In the genomic region with DNA sequence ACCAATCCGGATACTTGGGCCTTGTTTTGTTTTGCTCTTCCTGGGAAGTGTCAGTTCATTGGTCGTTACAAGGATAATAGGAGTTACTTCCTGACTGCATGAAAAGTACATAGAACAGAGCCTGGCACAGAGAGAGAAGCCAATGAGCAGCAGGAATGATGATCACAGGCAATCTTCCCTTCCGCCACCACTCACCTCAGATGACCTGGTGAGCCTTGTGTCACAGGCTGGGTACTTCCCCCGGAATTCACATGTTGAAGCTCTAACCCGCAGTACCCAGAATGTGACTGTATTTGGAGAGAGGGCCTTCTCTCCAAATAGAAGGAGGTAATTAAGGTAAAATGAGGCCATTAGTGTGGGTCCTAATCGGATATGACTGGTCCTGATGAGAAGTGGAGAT, we compare ENCODE assay signal across 1 cellular context.
TF ChIP-seq lines count a peak whose summit lies in the region.

No MANE protein-coding gene starts in this region.

TF ChIP-seq in GM12878, 131 proteins besides CTCF, POLR2A, EP300 and RAD21 (continued from another document):
- TF ChIP-seq, protein P1, sequence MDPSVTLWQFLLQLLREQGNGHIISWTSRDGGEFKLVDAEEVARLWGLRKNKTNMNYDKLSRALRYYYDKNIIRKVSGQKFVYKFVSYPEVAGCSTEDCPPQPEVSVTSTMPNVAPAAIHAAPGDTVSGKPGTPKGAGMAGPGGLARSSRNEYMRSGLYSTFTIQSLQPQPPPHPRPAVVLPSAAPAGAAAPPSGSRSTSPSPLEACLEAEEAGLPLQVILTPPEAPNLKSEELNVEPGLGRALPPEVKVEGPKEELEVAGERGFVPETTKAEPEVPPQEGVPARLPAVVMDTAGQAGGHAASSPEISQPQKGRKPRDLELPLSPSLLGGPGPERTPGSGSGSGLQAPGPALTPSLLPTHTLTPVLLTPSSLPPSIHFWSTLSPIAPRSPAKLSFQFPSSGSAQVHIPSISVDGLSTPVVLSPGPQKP (IDR thresholded peaks at IDR 0.05; ENCODE audit: low read depth, low read length): no peak
- TF ChIP-seq, protein P2, sequence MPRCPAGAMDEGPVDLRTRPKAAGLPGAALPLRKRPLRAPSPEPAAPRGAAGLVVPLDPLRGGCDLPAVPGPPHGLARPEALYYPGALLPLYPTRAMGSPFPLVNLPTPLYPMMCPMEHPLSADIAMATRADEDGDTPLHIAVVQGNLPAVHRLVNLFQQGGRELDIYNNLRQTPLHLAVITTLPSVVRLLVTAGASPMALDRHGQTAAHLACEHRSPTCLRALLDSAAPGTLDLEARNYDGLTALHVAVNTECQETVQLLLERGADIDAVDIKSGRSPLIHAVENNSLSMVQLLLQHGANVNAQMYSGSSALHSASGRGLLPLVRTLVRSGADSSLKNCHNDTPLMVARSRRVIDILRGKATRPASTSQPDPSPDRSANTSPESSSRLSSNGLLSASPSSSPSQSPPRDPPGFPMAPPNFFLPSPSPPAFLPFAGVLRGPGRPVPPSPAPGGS (IDR thresholded peaks at IDR 0.05; ENCODE audit: borderline replicate concordance, insufficient read depth, low read depth, low read length, poor library complexity, severe bottlenecking): no peak
